Comparison of ENCODE assay signal across 13 cellular contexts in the genomic region with DNA sequence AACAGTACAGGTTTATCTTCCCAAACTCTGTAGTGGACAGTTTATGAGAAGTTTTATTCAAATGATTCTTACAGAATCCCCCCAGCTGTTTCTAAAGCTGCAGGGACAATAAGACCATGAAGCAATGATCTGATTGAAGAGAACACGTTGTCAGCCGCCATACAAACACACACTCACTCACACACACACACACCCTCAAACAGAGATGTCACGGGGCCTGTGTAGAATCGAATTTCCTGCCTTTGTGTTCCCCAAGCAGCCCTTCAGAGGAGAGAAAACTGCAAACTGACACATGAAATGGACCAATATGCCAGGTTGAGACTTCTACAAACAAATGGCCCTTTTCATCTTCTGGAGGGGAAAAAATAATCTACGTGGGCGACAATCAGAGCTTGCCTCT.
"Had no signal": no experiment of that assay in that cellular context is flagged by ENCODE, and none has a peak within 500 bp of the region (broad histone marks: within the 10 kb centered on the region; RNA-seq: fewer than 3 reads in every experiment).

No MANE protein-coding gene starts in this region.

- H3K9me3 ChIP-seq: mucosa of descending colon, psoas muscle, sigmoid colon had no signal

- H3K4me1 ChIP-seq: psoas muscle had no signal

- DNase-seq: activated CD4-positive, alpha-beta T cell treated with anti-CD3 and anti-CD28 coated beads, Interleukin-2, amount 50 U/mL, for 4 hours; activated CD4-positive, CD25-positive, alpha-beta regulatory T cell treated with anti-CD3 and anti-CD28 coated beads, Interleukin-2, amount 50 U/mL, for 72 hours; activated T-cell treated with anti-CD3 and anti-CD28 coated beads, Interleukin-2, amount 50 U/mL, for 1 hour; cortex of kidney; effector memory CD8-positive, alpha-beta T cell; left colon; mucosa of descending colon; naive thymus-derived CD8-positive, alpha-beta T cell; psoas muscle; sigmoid colon; stimulated activated CD4-positive, alpha-beta T cell treated with anti-CD3 and anti-CD28 coated beads, Interleukin-12 subunit alpha, Interleukin-12 subunit beta, amount 100 ng/mL, for 4 hours; stimulated activated naive CD4-positive, alpha-beta T cell treated with Interleukin-2 at 50 U/mL for 16 hours had no signal

- H3K27ac ChIP-seq: psoas muscle, sigmoid colon had no signal

- H3K36me3 ChIP-seq: sigmoid colon had no signal

- H3K27me3 ChIP-seq: sigmoid colon had no signal

- H3K4me3 ChIP-seq: lung, mucosa of descending colon, psoas muscle, sigmoid colon had no signal
